Comparison of ENCODE assay signal across 7 cellular contexts in genomic region chr7:102713691-102714080, GRCh38. TPM values are rescaled to one million over a fixed set of nuclear protein-coding genes. Genes with fewer than 3 reads are reported as not detected.
DNase-seq lines count a peak whose midpoint lies in the region; ATAC-seq and TF ChIP-seq lines count a peak whose summit lies in the region.
"Not testable (repeated sequence)": the region's sequence is repeated elsewhere in the genome, so short reads cannot be mapped to it uniquely, and the experiment has no call there.

No MANE protein-coding gene starts in this region.

- not testable (repeated sequence) for H4K91ac ChIP-seq in IMR-90 (ENCODE audit: insufficient read depth, low read depth, low read length)

- not testable (repeated sequence) for TF ChIP-seq CTCF in IMR-90 (conservative IDR thresholded peaks at IDR 0.05; ENCODE audit: low read depth, low read length); activated CD8-positive, alpha-beta T cell treated with anti-CD3 and anti-CD28 coated beads for 36 hours (IDR thresholded peaks at IDR 0.05)

- not testable (repeated sequence) for H3K9ac ChIP-seq in IMR-90 (ENCODE audit: low read depth, low read length)

- H3K14ac ChIP-seq in IMR-90 (replicated peaks; ENCODE audit: low read depth, low read length), result not testable (repeated sequence)

- peak overlapping the region; percentile 88 for H3K27ac Mint-ChIP-seq in activated CD8-positive, alpha-beta T cell treated with anti-CD3 and anti-CD28 coated beads for 36 hours
- peak overlapping the region in 1 of 2 donors; percentile 18 for H3K27ac Mint-ChIP-seq in effector memory CD8-positive, alpha-beta T cell

- in situ Hi-C loops in IMR-90 (cut with MboI; ENCODE audit: low sequenced_read_pairs), result not testable (repeated sequence)

- H4K5ac ChIP-seq in IMR-90 (ENCODE audit: low read depth, low read length), result not testable (repeated sequence)

- not testable (repeated sequence) for H3K27me3 Mint-ChIP-seq in activated CD8-positive, alpha-beta T cell treated with anti-CD3 and anti-CD28 coated beads for 36 hours; effector memory CD8-positive, alpha-beta T cell

- H2AK5ac ChIP-seq in IMR-90 (ENCODE audit: low read depth, low read length), result not testable (repeated sequence)

- not testable (repeated sequence) for TF ChIP-seq RAD21 in IMR-90 (IDR thresholded peaks at IDR 0.05; ENCODE audit: low read length)

- ATAC-seq in GM18867 (IDR thresholded peaks at IDR 0.05; ENCODE audit: unreplicated experiment) (peak; percentile 75), GM21360 (IDR thresholded peaks at IDR 0.05; ENCODE audit: unreplicated experiment) (peak; percentile 69), HG02642 (IDR thresholded peaks at IDR 0.05; ENCODE audit: poor library complexity, unreplicated experiment) (peak; percentile 78), HG03103 (IDR thresholded peaks at IDR 0.05; ENCODE audit: low read depth, unreplicated experiment) (peak; percentile 95), IMR-90 (ENCODE audit: low read depth) (peak; percentile 42)
- peak; percentile 73 for ATAC-seq in activated CD8-positive, alpha-beta T cell treated with anti-CD3 and anti-CD28 coated beads for 36 hours
- ATAC-seq in effector memory CD8-positive, alpha-beta T cell (replicated peaks), result peak; percentile 42

- dilution Hi-C loops in IMR-90 (cut with HindIII; ENCODE audit: low sequenced_read_pairs, unreplicated experiment), result not testable (repeated sequence)

- not testable (repeated sequence) for H3K9me3 ChIP-seq in IMR-90 (ENCODE audit: control insufficient read depth, insufficient read depth, low read length)

- not testable (repeated sequence) for H3K9me3 Mint-ChIP-seq in activated CD8-positive, alpha-beta T cell treated with anti-CD3 and anti-CD28 coated beads for 36 hours; effector memory CD8-positive, alpha-beta T cell

- CTCF ChIA-PET in IMR-90 (lab: Yijun Ruan, JAX); activated CD8-positive, alpha-beta T cell treated with anti-CD3 and anti-CD28 coated beads for 36 hours (lab: Charles Lee): not testable (repeated sequence)

- not testable (repeated sequence) for H3K18ac ChIP-seq in IMR-90 (ENCODE audit: low read depth, low read length)

- not testable (repeated sequence) for H3K36me3 Mint-ChIP-seq in activated CD8-positive, alpha-beta T cell treated with anti-CD3 and anti-CD28 coated beads for 36 hours (ENCODE audit: low read depth); effector memory CD8-positive, alpha-beta T cell (ENCODE audit: insufficient read depth)

- no CpG with 5 or more reads among the region's 1 CpG for WGBS in IMR-90 (ENCODE audit: extremely low coverage in 2 of 2, insufficient read length in 1 of 2), 2 experiments

- H2BK15ac ChIP-seq in IMR-90 (ENCODE audit: low read depth, low read length), result not testable (repeated sequence)

- intact Hi-C loops in IMR-90 (cut with micrococcal nuclease); activated CD8-positive, alpha-beta T cell treated with anti-CD3 and anti-CD28 coated beads for 36 hours (cut with micrococcal nuclease): not testable (repeated sequence)

- H3K4me3 Mint-ChIP-seq in activated CD8-positive, alpha-beta T cell treated with anti-CD3 and anti-CD28 coated beads for 36 hours; effector memory CD8-positive, alpha-beta T cell: not testable (repeated sequence)

- not testable (repeated sequence) for H2AFZ ChIP-seq in IMR-90 (replicated peaks; ENCODE audit: low read length, poor library complexity)

- POLR2A ChIA-PET in IMR-90 (lab: Charles Lee; ENCODE audit: unreplicated experiment); activated CD8-positive, alpha-beta T cell treated with anti-CD3 and anti-CD28 coated beads for 36 hours (lab: Charles Lee): not testable (repeated sequence)

- H3K4me1 Mint-ChIP-seq in activated CD8-positive, alpha-beta T cell treated with anti-CD3 and anti-CD28 coated beads for 36 hours (ENCODE audit: low read depth), result peaks cover 20% of the 10 kb centered on the region
- not testable (repeated sequence) for H3K4me1 Mint-ChIP-seq in effector memory CD8-positive, alpha-beta T cell (ENCODE audit: low read depth in 2 of 2)

- not testable (repeated sequence) for H3K4ac ChIP-seq in IMR-90 (ENCODE audit: low read depth, low read length)

- not testable (repeated sequence) for H3K27ac ChIP-seq in IMR-90 (ENCODE audit: insufficient read depth, low read length)

- not testable (repeated sequence) for H4K8ac ChIP-seq in IMR-90 (ENCODE audit: low read depth in 2 of 2, low read length in 2 of 2)

- DNase-seq in IMR-90; activated CD8-positive, alpha-beta T cell treated with anti-CD3 and anti-CD28 coated beads for 36 hours; effector memory CD8-positive, alpha-beta T cell: not testable (repeated sequence)

- not testable (repeated sequence) for H2AK9ac ChIP-seq in IMR-90 (replicated peaks; ENCODE audit: low read depth, low read length, poor library complexity)

- H3K79me1 ChIP-seq in IMR-90 (ENCODE audit: low read depth in 1 of 2, low read length in 2 of 2), result not testable (repeated sequence)

- H4K20me1 ChIP-seq in IMR-90 (ENCODE audit: insufficient read depth, low read length), result not testable (repeated sequence)

- not testable (repeated sequence) for H2BK5ac ChIP-seq in IMR-90 (ENCODE audit: low read depth, low read length, poor library complexity, severe bottlenecking)

- H3K27me3 ChIP-seq in IMR-90 (ENCODE audit: control insufficient read depth, insufficient read depth, low read length), result not testable (repeated sequence)

- H3K4me2 ChIP-seq in IMR-90 (ENCODE audit: low read depth, low read length), result not testable (repeated sequence)

- not testable (repeated sequence) for H2BK120ac ChIP-seq in IMR-90 (ENCODE audit: low read depth, low read length)

- TF ChIP-seq POLR2A in IMR-90 (IDR thresholded peaks at IDR 0.05; ENCODE audit: low read depth, low read length), result not testable (repeated sequence)

- H3K4me3 ChIP-seq in IMR-90 (ENCODE audit: insufficient read depth, low read depth, low read length), result not testable (repeated sequence)

- not testable (repeated sequence) for H3K23ac ChIP-seq in IMR-90 (ENCODE audit: low read depth, low read length)

- not testable (repeated sequence) for BruUV-seq in IMR-90 (replicated peaks; lab: Mats Ljungman, UMichigan)

- H3K36me3 ChIP-seq in IMR-90 (ENCODE audit: control insufficient read depth, insufficient read depth, low read length), result not testable (repeated sequence)

- H3K4me1 ChIP-seq in IMR-90 (ENCODE audit: control insufficient read depth, insufficient read depth, low read length), result not testable (repeated sequence)

- H3K56ac ChIP-seq in IMR-90 (ENCODE audit: extremely low read depth, insufficient read depth, low read length), result not testable (repeated sequence)

- not testable (repeated sequence) for H3K9me1 ChIP-seq in IMR-90 (ENCODE audit: insufficient read depth, low read length)

- not testable (repeated sequence) for H2BK20ac ChIP-seq in IMR-90 (ENCODE audit: low read depth, low read length)

RNA-seq across cellular contexts. Expression of gene FAM185A, which starts 35.1 kb away (rescaled TPM):
- total RNA-seq in IMR-90 (2012; rRNA removed), result 4.3 and 6.4 TPM in 2 replicates
- polyA plus RNA-seq in IMR-90 (2012; rRNA removed), result 3.0 and 3.6 TPM in 2 replicates
- 3.1 and 3.3 TPM in 2 replicates for polyA plus RNA-seq in IMR-90 (2012; cell fraction: cytosol; rRNA removed)
- 6.9 and 9.0 TPM in 2 replicates for polyA plus RNA-seq in IMR-90 (2012; cell fraction: nucleus; rRNA removed; ENCODE audit: low replicate concordance)
- 1 to 10 TPM; 7.9 to 10.0 TPM for total RNA-seq in activated CD8-positive, alpha-beta T cell treated with anti-CD3 and anti-CD28 coated beads for 36 hours

RNA-seq across cellular contexts. Expression of gene POLR2J2, which starts 42.2 kb away (rescaled TPM):
- 0.83 and 1.3 TPM in 2 replicates for total RNA-seq in IMR-90 (2012; rRNA removed)
- polyA plus RNA-seq in IMR-90 (2012; rRNA removed), result 1.3 and 1.6 TPM in 2 replicates
- 0.10 and 0.12 TPM in 2 replicates for polyA plus RNA-seq in IMR-90 (2012; cell fraction: cytosol; rRNA removed)
- 2.8 and 8.3 TPM in 2 replicates for polyA plus RNA-seq in IMR-90 (2012; cell fraction: nucleus; rRNA removed; ENCODE audit: low replicate concordance)
- total RNA-seq in activated CD8-positive, alpha-beta T cell treated with anti-CD3 and anti-CD28 coated beads for 36 hours, result 10 to 100 TPM; 13.2 to 13.8 TPM

Comparison
In these comparisons a context has a peak if more than half of its experiments do, and no peak if none do; other contexts are left out.
1. ATAC-seq: peak in every context shown above with its lines; median percentile 95 in HG03103; 78 in HG02642; 75 in GM18867; 73 in activated CD8-positive, alpha-beta T cell treated with anti-CD3 and anti-CD28 coated beads for 36 hours; 69 in GM21360; 42 in IMR-90; 42 in effector memory CD8-positive, alpha-beta T cell.